ENCODE assay signal across 9 cellular contexts in the genomic region with DNA sequence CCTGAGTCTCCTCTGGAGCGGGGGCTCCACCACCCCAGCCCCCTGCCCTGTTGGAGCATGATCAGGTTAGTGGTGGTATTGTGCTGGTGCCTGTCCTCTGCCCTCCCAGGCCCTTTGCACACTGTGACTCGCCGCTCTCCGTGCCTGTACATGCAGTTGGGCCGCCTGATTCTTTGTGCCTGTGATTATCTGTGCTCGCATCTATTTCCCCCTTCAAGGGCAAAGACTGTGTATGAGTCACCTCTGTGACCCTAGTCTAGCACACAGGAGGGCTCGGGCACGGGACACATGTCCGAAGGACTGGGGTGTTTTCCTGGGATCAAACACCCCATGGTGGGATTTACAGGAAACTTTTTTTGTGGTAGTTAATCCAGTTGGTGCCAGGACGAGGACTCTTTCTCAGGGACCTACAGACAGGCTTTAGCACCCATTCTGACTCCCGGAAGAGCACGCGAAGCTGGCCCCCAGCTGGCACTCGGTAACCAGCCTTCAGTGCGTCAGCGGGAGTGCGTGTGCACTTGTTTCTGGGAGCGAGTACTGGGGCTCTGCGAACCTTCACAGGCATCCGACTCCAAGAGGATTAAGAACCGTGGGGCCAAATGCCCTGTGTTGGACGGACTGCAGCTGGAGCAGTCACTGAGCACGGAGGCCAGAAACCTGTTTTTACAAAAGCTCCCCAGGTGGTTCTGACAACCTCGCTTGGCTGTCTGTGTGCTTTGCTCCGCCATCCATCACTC. TPM values are rescaled to one million over a fixed set of nuclear protein-coding genes. Genes with fewer than 3 reads are reported as not detected.
DNase-seq lines count a peak whose midpoint lies in the region; ATAC-seq, FAIRE-seq and TF ChIP-seq lines count a peak whose summit lies in the region.
"Had no signal": no experiment of that assay in that cellular context is flagged by ENCODE, and none has a peak within 500 bp of the region (broad histone marks: within the 10 kb centered on the region; RNA-seq: fewer than 3 reads in every experiment).

No MANE protein-coding gene starts in this region.

- H3K4me3 Mint-ChIP-seq in chondrocyte (ENCODE audit: unreplicated experiment): peak overlapping the region; percentile 28

- no peaks in the 10 kb centered on the region for H3K9me3 Mint-ChIP-seq in chondrocyte (ENCODE audit: low read depth)

- H3K4me3 ChIP-seq in mesodermal cell (ENCODE audit: extremely low read depth, insufficient read depth, low read length, poor library complexity, severe bottlenecking): no peak overlapping the region
- H3K4me3 ChIP-seq in upper lobe of right lung: no peak overlapping the region
- H3K4me3 ChIP-seq: SJSA1 had no signal

- peak overlapping the region; percentile 94 for H3K27ac Mint-ChIP-seq in chondrocyte (ENCODE audit: unreplicated experiment)

- no peaks in the 10 kb centered on the region for H3K27me3 ChIP-seq in upper lobe of right lung
- H3K27me3 ChIP-seq: SJSA1 had no signal

- WGBS in mesodermal cell (ENCODE audit: insufficient coverage in 2 of 2), 2 experiments: 88% methylated on average over 23 to 24 of the region's 25 CpGs

- H3K9me3 ChIP-seq in mesodermal cell (ENCODE audit: control insufficient read depth, low read length) (no peaks in the 10 kb centered on the region), upper lobe of right lung (no peaks in the 10 kb centered on the region)
- H3K9me3 ChIP-seq: SJSA1 had no signal

- H3K27me3 Mint-ChIP-seq in chondrocyte (ENCODE audit: low read depth): no peaks in the 10 kb centered on the region

- DNase-seq in Right ventricle myocardium inferior (ENCODE audit: missing footprints) (peak; percentile 46), left ventricle myocardium superior (no peak), chondrocyte (ENCODE audit: low spot score) (no peak), upper lobe of right lung (no peak), GM19239 (ENCODE audit: insufficient read length, low spot score) (no peak), NCI-H2171 treated with DMSO at 0.1 percent for 48 hours (lab: John Stamatoyannopoulos, UW) (no peak)
- DNase-seq in stimulated activated naive CD8-positive, alpha-beta T cell treated with anti-CD3 and anti-CD28 coated beads, Interleukin-15, Interleukin-2, amounts not matched to agents 100 U/mL and 50 U/mL, for 24 hours: no peak

- ATAC-seq in Right ventricle myocardium inferior (no peak), left ventricle myocardium superior (no peak), upper lobe of right lung (no peak)
- ATAC-seq in stimulated activated naive CD8-positive, alpha-beta T cell treated with anti-CD3 and anti-CD28 coated beads, Interleukin-15, Interleukin-2, amounts not matched to agents 100 U/mL and 50 U/mL, for 24 hours: no peak

- FAIRE-seq in GM19239 (lab: Jason Lieb, UNC): no peak

- H3K27ac ChIP-seq in mesodermal cell (ENCODE audit: low read depth, low read length, severe bottlenecking) (peak overlapping the region; percentile 66), upper lobe of right lung (peak overlapping the region; percentile 42)
- H3K27ac ChIP-seq: SJSA1 had no signal

- TF ChIP-seq CTCF in chondrocyte (IDR thresholded peaks at IDR 0.05): no peak
- no peak for TF ChIP-seq CTCF in upper lobe of right lung (IDR thresholded peaks at IDR 0.05)

- H3K36me3 Mint-ChIP-seq in chondrocyte (ENCODE audit: low read depth): no peaks in the 10 kb centered on the region

- intact Hi-C loops in Right ventricle myocardium inferior (cut with DNase I) (loop anchor here (5.0 kb wide), 1 partner anchor 148 kb away; a partner anchor contains a TSS), left ventricle myocardium superior (cut with micrococcal nuclease) (no loop called here), upper lobe of right lung (cut with DNase I) (no loop called here)

- H3K4me1 ChIP-seq in mesodermal cell (ENCODE audit: control insufficient read depth, insufficient read depth, low read length, poor library complexity, severe bottlenecking): peaks cover 42% of the 10 kb centered on the region
- H3K4me1 ChIP-seq in upper lobe of right lung: peaks cover 64% of the 10 kb centered on the region

- H3K36me3 ChIP-seq in mesodermal cell (ENCODE audit: control insufficient read depth, insufficient read depth, low read length) (peaks cover 22% of the 10 kb centered on the region), upper lobe of right lung (no peaks in the 10 kb centered on the region)

- peaks cover 70% of the 10 kb centered on the region for H3K4me1 Mint-ChIP-seq in chondrocyte (ENCODE audit: low read depth)

RNA-seq across cellular contexts. Expression of a gene that starts 6.7 kb away (rescaled TPM):
- total RNA-seq in Right ventricle myocardium inferior (15.1 TPM), left ventricle myocardium superior (16.0 TPM), chondrocyte (23.9 to 30.2 TPM (median 24.0 TPM) in 3 replicates), upper lobe of right lung (31.1 TPM)
- 22.5 TPM for polyA plus RNA-seq in mesodermal cell (2013, experiment 1 of 2)
- polyA plus RNA-seq in mesodermal cell (2013, experiment 2 of 2): 17.7 TPM

RNA-seq across cellular contexts. Expression of a gene that starts 20.6 kb away (rescaled TPM):
- total RNA-seq in Right ventricle myocardium inferior (15.5 TPM), left ventricle myocardium superior (14.4 TPM), chondrocyte (14.7 to 21.7 TPM (median 17.8 TPM) in 3 replicates), upper lobe of right lung (14.9 TPM)
- 37.5 TPM for polyA plus RNA-seq in mesodermal cell (2013, experiment 1 of 2)
- polyA plus RNA-seq in mesodermal cell (2013, experiment 2 of 2): 30.2 TPM

RNA-seq across cellular contexts. Expression of a gene that starts 23.4 kb away (rescaled TPM):
- total RNA-seq in Right ventricle myocardium inferior (0.19 TPM), left ventricle myocardium superior (0.20 TPM), chondrocyte (0.12 to 0.58 TPM (median 0.49 TPM) in 3 replicates), upper lobe of right lung (1.7 TPM)
- 1.4 TPM for polyA plus RNA-seq in mesodermal cell (2013, experiment 1 of 2)
- 0.91 TPM for polyA plus RNA-seq in mesodermal cell (2013, experiment 2 of 2)
- total RNA-seq: SJSA1 had no signal
